ENCODE assay signal across 28 cellular contexts in the genomic region with DNA sequence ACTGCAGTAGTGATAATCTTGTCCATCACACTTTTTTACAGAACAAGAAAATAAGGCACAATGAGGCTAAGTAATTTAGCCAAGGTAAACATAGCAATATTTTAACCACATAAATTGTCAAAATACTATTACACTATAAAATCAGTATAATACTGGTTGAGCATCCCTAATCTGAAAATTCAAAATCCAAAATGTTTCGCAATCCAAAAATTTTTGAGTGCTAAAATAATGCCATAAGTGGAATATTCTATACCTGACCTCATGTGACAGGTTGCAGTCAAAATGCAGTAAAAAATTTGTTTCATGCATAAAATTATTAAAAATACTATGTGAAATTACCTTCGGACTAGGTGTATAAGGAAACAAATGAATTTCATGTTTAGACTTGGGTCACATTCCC.
"Had no signal": no experiment of that assay in that cellular context is flagged by ENCODE, and none has a peak within 500 bp of the region (broad histone marks: within the 10 kb centered on the region; RNA-seq: fewer than 3 reads in every experiment).

No MANE protein-coding gene starts in this region.

- H3K4me2 ChIP-seq: neural progenitor cell, smooth muscle cell had no signal

- H3K36me3 ChIP-seq: neural progenitor cell, ovary, suprapubic skin, upper lobe of right lung, uterus had no signal

- H3K27me3 ChIP-seq: neural progenitor cell, ovary, spleen, suprapubic skin, testis, tibial artery, transverse colon, upper lobe of right lung, uterus had no signal

- H3K4me3 ChIP-seq: neural progenitor cell, ovary, psoas muscle, skin epidermis, smooth muscle cell, spleen, suprapubic skin, testis, tibial artery, transverse colon, upper lobe of right lung, uterus had no signal

- H3K27ac ChIP-seq: neural progenitor cell, ovary, parathyroid adenoma, psoas muscle, skin epidermis, spleen, suprapubic skin, testis, tibial artery, transverse colon, upper lobe of right lung, uterus had no signal

- H3K9me3 ChIP-seq: ovary, psoas muscle, suprapubic skin, testis, tibial artery, transverse colon, upper lobe of right lung, uterus had no signal

- ATAC-seq: natural killer cell; psoas muscle; right cardiac atrium; sciatic nerve; stimulated activated memory B cell treated with anti-CD40 and anti-IgM and Interleukin-4, amounts not matched to agents 10 μg/mL and 1 μg/mL and 100 μg/mL, for 72 hours; stimulated activated naive CD8-positive, alpha-beta T cell treated with anti-CD3 and anti-CD28 coated beads, Interleukin-15, amount 100 ng/mL, for 72 hours; stimulated activated naive CD8-positive, alpha-beta T cell treated with anti-CD3 and anti-CD28 coated beads, Interleukin-15, Interleukin-2, amounts not matched to agents 100 U/mL and 50 U/mL, for 24 hours; upper lobe of right lung had no signal

- H2AFZ ChIP-seq: neural progenitor cell, parathyroid adenoma had no signal

- H3K79me2 ChIP-seq: parathyroid adenoma had no signal

- H3K9ac ChIP-seq: neural progenitor cell, parathyroid adenoma had no signal

- H3K4me1 ChIP-seq: parathyroid adenoma, psoas muscle, suprapubic skin, testis, upper lobe of right lung, uterus had no signal

- DNase-seq: natural killer cell; occipital lobe; ovary; posterior cingulate gyrus; psoas muscle; right cardiac atrium; spleen; stimulated activated CD4-positive, alpha-beta T cell treated with anti-CD3 and anti-CD28 coated beads, Interleukin-12 subunit alpha, Interleukin-12 subunit beta, amount 100 ng/mL, for 4 hours; stimulated activated CD4-positive, alpha-beta T cell treated with anti-CD3 and anti-CD28 coated beads, Interleukin-1b, Interleukin-23, amount 100 ng/mL, for 48 hours; stimulated activated CD4-positive, alpha-beta T cell treated with anti-CD3 and anti-CD28 coated beads, Interleukin-4, amount 100 ng/mL, for 1 hour; stimulated activated CD4-positive, alpha-beta T cell treated with anti-CD3 and anti-CD28 coated beads, Interleukin-4, amount 100 ng/mL, for 4 hours; stimulated activated CD8-positive, alpha-beta memory T cell treated with anti-CD3 and anti-CD28 coated beads, Interleukin-4, amount 100 ng/mL, for 48 hours; stimulated activated naive CD4-positive, alpha-beta T cell; stimulated activated naive CD8-positive, alpha-beta T cell treated with anti-CD3 and anti-CD28 coated beads, Interleukin-15, amount 100 ng/mL, for 72 hours; stimulated activated naive CD8-positive, alpha-beta T cell treated with anti-CD3 and anti-CD28 coated beads, Interleukin-15, Interleukin-2, amounts not matched to agents 100 U/mL and 50 U/mL, for 24 hours; substantia nigra; testis; tibial artery; transverse colon; upper lobe of right lung; uterus had no signal
